Comparison of ENCODE assay signal across 1 cellular context in genomic region chr19:51124729-51125128, GRCh38.
TF ChIP-seq lines count a peak whose summit lies in the region.

SIGLEC9 (plus strand) TSS chr19:51124906; CDS start chr19:51124975, 69 bp downstream.

TF ChIP-seq in WTC11, 78 proteins besides CTCF, POLR2A, EP300 and RAD21 (continued from another document):
- TF ChIP-seq PREB (CRISPR knock-in tag; IDR thresholded peaks at IDR 0.05; ENCODE audit: borderline replicate concordance) = no peak
- no peak for TF ChIP-seq SMAD4 (CRISPR knock-in tag; IDR thresholded peaks at IDR 0.05)
- no peak for TF ChIP-seq FOXP4 (CRISPR knock-in tag; IDR thresholded peaks at IDR 0.05)
- TF ChIP-seq SP1 (CRISPR knock-in tag; conservative IDR thresholded peaks at IDR 0.05) = no peak
- TF ChIP-seq AR (CRISPR knock-in tag; IDR thresholded peaks at IDR 0.05) = no peak
